1 cellular context compared by ENCODE assay signal in genomic region chr21:38806153-38806941, GRCh38.
TF ChIP-seq lines count a peak whose summit lies in the region.

No MANE protein-coding gene starts in this region.

TF ChIP-seq in HepG2, 621 proteins besides CTCF, POLR2A, EP300 and RAD21 (continued from another document):
- TF ChIP-seq SNAPC4 (CRISPR knock-in tag; IDR thresholded peaks at IDR 0.05) = no peak; the same call in 1 of the 2 replicates
- no peak for TF ChIP-seq PAWR (CRISPR knock-in tag; IDR thresholded peaks at IDR 0.05; ENCODE audit: borderline replicate concordance)
- TF ChIP-seq ZNF709 (CRISPR knock-in tag; IDR thresholded peaks at IDR 0.05) = no peak
- no peak for TF ChIP-seq ZBTB43 (CRISPR knock-in tag; conservative IDR thresholded peaks at IDR 0.05)
- no peak for TF ChIP-seq ZFAT (CRISPR knock-in tag; conservative IDR thresholded peaks at IDR 0.05)
- no peak for TF ChIP-seq ZNF737 (CRISPR knock-in tag; IDR thresholded peaks at IDR 0.05; ENCODE audit: borderline replicate concordance)
- no peak for TF ChIP-seq ATF7 (IDR thresholded peaks at IDR 0.05)
- TF ChIP-seq ATF7 (CRISPR knock-in tag; IDR thresholded peaks at IDR 0.05) = no peak
- no peak for TF ChIP-seq ZNF225 (CRISPR knock-in tag; IDR thresholded peaks at IDR 0.05)
- no peak for TF ChIP-seq ZKSCAN5 (CRISPR knock-in tag; IDR thresholded peaks at IDR 0.05)
- TF ChIP-seq NFIC (IDR thresholded peaks at IDR 0.05; ENCODE audit: low read length) = no peak
- no peak for TF ChIP-seq SNAPC5 (CRISPR knock-in tag; IDR thresholded peaks at IDR 0.05; ENCODE audit: borderline replicate concordance)
- TF ChIP-seq REPIN1 (CRISPR knock-in tag; IDR thresholded peaks at IDR 0.05; ENCODE audit: borderline replicate concordance, low read depth) = 0 out of 2 replicates have a peak, but pooled peaks have one; percentile 3
- TF ChIP-seq PHF8 (CRISPR knock-in tag; IDR thresholded peaks at IDR 0.05) = peak; percentile 39; the same call in 1 of the 2 replicates
- TF ChIP-seq MIXL1 (CRISPR knock-in tag; IDR thresholded peaks at IDR 0.05) = no peak
- TF ChIP-seq ZNF580 (CRISPR knock-in tag; IDR thresholded peaks at IDR 0.05; ENCODE audit: borderline replicate concordance, low read depth) = no peak
- TF ChIP-seq NR2C2 (CRISPR knock-in tag; IDR thresholded peaks at IDR 0.05; ENCODE audit: borderline replicate concordance) = no peak; the same call in 1 of the 2 replicates
- TF ChIP-seq ZNF160 (CRISPR knock-in tag; IDR thresholded peaks at IDR 0.05) = no peak
- no peak for TF ChIP-seq ZMAT3 (CRISPR knock-in tag; conservative IDR thresholded peaks at IDR 0.05)
- TF ChIP-seq MAFG (CRISPR knock-in tag; IDR thresholded peaks at IDR 0.05) = 0 out of 2 replicates have a peak, but pooled peaks have one; percentile 32
- TF ChIP-seq GLI4 (CRISPR knock-in tag; IDR thresholded peaks at IDR 0.05; ENCODE audit: borderline replicate concordance) = no peak
- no peak for TF ChIP-seq TMF1 (CRISPR knock-in tag; IDR thresholded peaks at IDR 0.05; ENCODE audit: low read depth)
- TF ChIP-seq SAFB2 (CRISPR knock-in tag; IDR thresholded peaks at IDR 0.05; ENCODE audit: borderline replicate concordance, low read depth) = 0 out of 2 replicates have a peak, but pooled peaks have one; percentile 11
- TF ChIP-seq ZNF382 (CRISPR knock-in tag; IDR thresholded peaks at IDR 0.05; ENCODE audit: borderline replicate concordance) = no peak
- TF ChIP-seq ZMYM4 (CRISPR knock-in tag; IDR thresholded peaks at IDR 0.05) = no peak
- TF ChIP-seq ZNF747 (CRISPR knock-in tag; IDR thresholded peaks at IDR 0.05; ENCODE audit: borderline replicate concordance) = 0 out of 2 replicates have a peak, but pooled peaks have one; percentile 36
- peak; percentile 49; the same call in 1 of the 2 replicates for TF ChIP-seq GABPB1 (CRISPR knock-in tag; IDR thresholded peaks at IDR 0.05)
- no peak for TF ChIP-seq ZSCAN29 (CRISPR knock-in tag; conservative IDR thresholded peaks at IDR 0.05)
- TF ChIP-seq ZNF605 (CRISPR knock-in tag; IDR thresholded peaks at IDR 0.05) = no peak
- no peak for TF ChIP-seq ZNF180 (CRISPR knock-in tag; IDR thresholded peaks at IDR 0.05; ENCODE audit: borderline replicate concordance, low read depth)
- TF ChIP-seq RFXANK (CRISPR knock-in tag; IDR thresholded peaks at IDR 0.05) = no peak
- no peak for TF ChIP-seq KMT2B (CRISPR knock-in tag; IDR thresholded peaks at IDR 0.05)
- TF ChIP-seq ZNF136 (CRISPR knock-in tag; IDR thresholded peaks at IDR 0.05; ENCODE audit: low read depth) = no peak
- TF ChIP-seq RBM39 (IDR thresholded peaks at IDR 0.05; ENCODE audit: low read depth, low read length, poor library complexity, severe bottlenecking) = peak; percentile 28
- no peak for TF ChIP-seq XBP1 (CRISPR knock-in tag; IDR thresholded peaks at IDR 0.05)
